In genomic region chr20:378961-379336, GRCh38 we compare ENCODE assay signal across 16 cellular contexts. TPM values are rescaled to one million over a fixed set of nuclear protein-coding genes. Genes with fewer than 3 reads are reported as not detected.
DNase-seq lines count a peak whose midpoint lies in the region; ATAC-seq lines count a peak whose summit lies in the region.
"Had no signal": no experiment of that assay in that cellular context is flagged by ENCODE, and none has a peak within 500 bp of the region (broad histone marks: within the 10 kb centered on the region; RNA-seq: fewer than 3 reads in every experiment).

No MANE protein-coding gene starts in this region.

- no peak overlapping the region for H3K56ac ChIP-seq in mesendoderm (ENCODE audit: low read length)

- no peak for ATAC-seq in GM18520 (IDR thresholded peaks at IDR 0.05; ENCODE audit: unreplicated experiment)
- ATAC-seq: heart right ventricle had no signal

- H4K8ac ChIP-seq in mesendoderm (ENCODE audit: low read depth, low read length): no peak overlapping the region

- intact Hi-C loops in activated naive CD4-positive, alpha-beta T cell treated with anti-CD3 and anti-CD28 coated beads for 36 hours (cut with micrococcal nuclease): no loop called here

- H3K79me1 ChIP-seq in mesendoderm (ENCODE audit: low read length): no peaks in the 10 kb centered on the region

- no peaks in the 10 kb centered on the region for H3K27me3 ChIP-seq in mesendoderm (ENCODE audit: insufficient read depth, low read length, poor library complexity)

- H3K79me2 ChIP-seq in mesendoderm (ENCODE audit: control insufficient read depth, insufficient read depth, low read length): no peaks in the 10 kb centered on the region

- H3K36me3 ChIP-seq in mesendoderm (ENCODE audit: control insufficient read depth, insufficient read depth, low read length): no peaks in the 10 kb centered on the region
- H3K36me3 ChIP-seq: heart right ventricle had no signal

- H3K18ac ChIP-seq in mesendoderm (ENCODE audit: low read length): no peak overlapping the region

- no peak overlapping the region for H2BK120ac ChIP-seq in mesendoderm (ENCODE audit: low read depth, low read length)

- no peak overlapping the region for H2BK5ac ChIP-seq in mesendoderm (ENCODE audit: low read length)

- DNase-seq in activated naive CD4-positive, alpha-beta T cell treated with anti-CD3 and anti-CD28 coated beads for 36 hours: no peak
- no peak for DNase-seq in activated naive CD4-positive, alpha-beta T cell (lab: John Stamatoyannopoulos, UW)
- DNase-seq in NCI-H2107 (lab: John Stamatoyannopoulos, UW) (peak; percentile 7), epithelial cell of prostate (ENCODE audit: low read depth, low spot score) (no peak), mesendoderm (no peak)
- DNase-seq: activated naive CD8-positive, alpha-beta T cell treated with anti-CD3 and anti-CD28 coated beads, Interleukin-2, amount 10 ng/mL, durations not matched to agents 7 days and 5 days; caudate nucleus; DMS 273 treated with DMSO at 0.1 percent for 48 hours; effector CD4-positive, alpha-beta T cell; H7; heart right ventricle; RPMI8226; substantia nigra had no signal

- no peak overlapping the region for H2BK15ac ChIP-seq in mesendoderm (replicated peaks; ENCODE audit: low read depth)

- no peak overlapping the region for H3K4ac ChIP-seq in mesendoderm (ENCODE audit: low read depth, low read length)

- H3K27ac Mint-ChIP-seq in activated naive CD4-positive, alpha-beta T cell treated with anti-CD3 and anti-CD28 coated beads for 36 hours: peak overlapping the region; percentile 24
- H3K27ac Mint-ChIP-seq: activated naive CD8-positive, alpha-beta T cell treated with anti-CD3 and anti-CD28 coated beads, Interleukin-2, amount 10 ng/mL, durations not matched to agents 7 days and 5 days; memory B cell; nephron had no signal

- H3K27me3 Mint-ChIP-seq in activated naive CD4-positive, alpha-beta T cell treated with anti-CD3 and anti-CD28 coated beads for 36 hours (ENCODE audit: low read depth): no peaks in the 10 kb centered on the region
- H3K27me3 Mint-ChIP-seq: activated naive CD8-positive, alpha-beta T cell treated with anti-CD3 and anti-CD28 coated beads, Interleukin-2, amount 10 ng/mL, durations not matched to agents 7 days and 5 days; memory B cell had no signal

- no peak overlapping the region for H3K9ac ChIP-seq in mesendoderm (ENCODE audit: low read length)

- no peak overlapping the region for H3K4me3 ChIP-seq in mesendoderm (ENCODE audit: low read length)
- H3K4me3 ChIP-seq: heart right ventricle had no signal

- H3K4me2 ChIP-seq in mesendoderm (ENCODE audit: low read length): no peak overlapping the region

- H4K5ac ChIP-seq in mesendoderm (ENCODE audit: low read length): no peak overlapping the region

- no peaks in the 10 kb centered on the region for H3K9me3 Mint-ChIP-seq in activated naive CD4-positive, alpha-beta T cell treated with anti-CD3 and anti-CD28 coated beads for 36 hours
- H3K9me3 Mint-ChIP-seq: activated naive CD8-positive, alpha-beta T cell treated with anti-CD3 and anti-CD28 coated beads, Interleukin-2, amount 10 ng/mL, durations not matched to agents 7 days and 5 days; memory B cell; nephron had no signal

- WGBS in mesendoderm (ENCODE audit: extremely low coverage, insufficient coverage, low lambda C conversion rate): no CpG with 5 or more reads among the region's 5 CpGs

- CTCF ChIA-PET in activated naive CD4-positive, alpha-beta T cell treated with anti-CD3 and anti-CD28 coated beads for 36 hours (lab: Charles Lee): interaction anchor here (0.7 to 1.2 kb wide), 2 partner anchors 98 to 440 kb away, joined by 3 read pairs; no protein-coding TSS in a partner anchor

- H3K23ac ChIP-seq in mesendoderm (ENCODE audit: low read length): no peak overlapping the region

- H3K27ac ChIP-seq in epithelial cell of prostate (peak overlapping the region; percentile 100), mesendoderm (ENCODE audit: low read depth, low read length) (no peak overlapping the region)
- H3K27ac ChIP-seq: heart right ventricle had no signal

- peak overlapping the region; percentile 83 for H3K4me3 Mint-ChIP-seq in activated naive CD4-positive, alpha-beta T cell treated with anti-CD3 and anti-CD28 coated beads for 36 hours

- peaks cover 3% of the 10 kb centered on the region for H3K4me1 ChIP-seq in mesendoderm (ENCODE audit: control insufficient read depth, low read depth, low read length)

- no peak overlapping the region for H2AK5ac ChIP-seq in mesendoderm (ENCODE audit: low read length)

- peaks cover 2% of the 10 kb centered on the region for H3K36me3 Mint-ChIP-seq in activated naive CD4-positive, alpha-beta T cell treated with anti-CD3 and anti-CD28 coated beads for 36 hours (ENCODE audit: low read depth)
- H3K36me3 Mint-ChIP-seq: activated naive CD8-positive, alpha-beta T cell treated with anti-CD3 and anti-CD28 coated beads, Interleukin-2, amount 10 ng/mL, durations not matched to agents 7 days and 5 days; memory B cell had no signal

- H3K4me1 Mint-ChIP-seq in activated naive CD4-positive, alpha-beta T cell treated with anti-CD3 and anti-CD28 coated beads for 36 hours (ENCODE audit: low read depth): peaks cover 23% of the 10 kb centered on the region
- H3K4me1 Mint-ChIP-seq: nephron had no signal

RNA-seq across cellular contexts. Expression of gene TRIB3, which starts 1.6 kb away (rescaled TPM):
- 10 to 100 TPM; 47.4 to 49.2 TPM for total RNA-seq in activated naive CD4-positive, alpha-beta T cell treated with anti-CD3 and anti-CD28 coated beads for 36 hours
- polyA plus RNA-seq in mesendoderm (2013, experiment 1 of 2): 9.3 TPM
- 10.0 TPM for polyA plus RNA-seq in mesendoderm (2013, experiment 2 of 2)

RNA-seq across cellular contexts. Expression of gene RBCK1, which starts 29.1 kb away (rescaled TPM):
- 100 to 1,000 TPM; 150 to 160 TPM for total RNA-seq in activated naive CD4-positive, alpha-beta T cell treated with anti-CD3 and anti-CD28 coated beads for 36 hours
- polyA plus RNA-seq in mesendoderm (2013, experiment 1 of 2): 38.6 TPM
- 36.6 TPM for polyA plus RNA-seq in mesendoderm (2013, experiment 2 of 2)

RNA-seq across cellular contexts. Expression of gene NRSN2, which starts 32.0 kb away (rescaled TPM):
- total RNA-seq in activated naive CD4-positive, alpha-beta T cell treated with anti-CD3 and anti-CD28 coated beads for 36 hours: 1 to 10 TPM; 3.9 to 4.2 TPM
- polyA plus RNA-seq in mesendoderm (2013, experiment 1 of 2): 10.5 TPM
- polyA plus RNA-seq in mesendoderm (2013, experiment 2 of 2): 10.6 TPM

RNA-seq across cellular contexts. Expression of gene SOX12, which starts 53.6 kb away (rescaled TPM):
- 1 to 10 TPM; 6.0 to 6.4 TPM for total RNA-seq in activated naive CD4-positive, alpha-beta T cell treated with anti-CD3 and anti-CD28 coated beads for 36 hours
- 15.5 TPM for polyA plus RNA-seq in mesendoderm (2013, experiment 1 of 2)
- polyA plus RNA-seq in mesendoderm (2013, experiment 2 of 2): 15.5 TPM
